ENCODE assay signal across 16 cellular contexts in the genomic region with DNA sequence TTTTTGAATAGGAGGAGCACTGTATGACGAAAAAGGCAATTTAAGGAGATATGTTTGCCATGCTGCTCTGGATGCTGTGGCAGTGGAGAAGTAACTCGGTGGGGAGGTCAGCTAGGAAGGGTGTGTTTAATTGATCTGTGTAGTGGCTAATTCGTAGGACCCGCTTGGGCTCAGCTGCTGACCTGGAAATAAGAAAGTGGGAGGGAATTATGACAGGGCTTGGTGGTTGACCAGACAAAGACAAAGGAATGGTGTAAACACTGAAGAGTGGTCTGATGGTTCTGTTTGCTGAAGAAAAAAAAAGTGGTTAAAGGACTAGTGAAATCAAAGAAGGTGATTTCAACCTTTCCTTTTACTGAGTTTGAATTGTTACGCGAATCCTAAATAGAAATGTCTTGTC.
DNase-seq lines count a peak whose midpoint lies in the region; ATAC-seq and TF ChIP-seq lines count a peak whose summit lies in the region.
"Had no signal": no experiment of that assay in that cellular context is flagged by ENCODE, and none has a peak within 500 bp of the region (broad histone marks: within the 10 kb centered on the region; RNA-seq: fewer than 3 reads in every experiment).

No MANE protein-coding gene starts in this region.

- no peak overlapping the region for H3K4me3 Mint-ChIP-seq in chondrocyte (ENCODE audit: unreplicated experiment)
- no peak overlapping the region for H3K4me3 Mint-ChIP-seq in naive thymus-derived CD8-positive, alpha-beta T cell
- H3K4me3 Mint-ChIP-seq: natural killer cell had no signal

- TF ChIP-seq CTCF in VCaP (conservative IDR thresholded peaks at IDR 0.05), result no peak
- TF ChIP-seq CTCF in chondrocyte (IDR thresholded peaks at IDR 0.05), result no peak

- H3K27ac Mint-ChIP-seq in chondrocyte (ENCODE audit: unreplicated experiment), result peak overlapping the region; percentile 80
- H3K27ac Mint-ChIP-seq in naive thymus-derived CD8-positive, alpha-beta T cell, result peak overlapping the region in 3 of 10 donors; percentile 22 to 58 (median 49)

- DNase-seq in chondrocyte (ENCODE audit: low spot score) (no peak), myocyte (ENCODE audit: low read depth) (peak; percentile 63)
- no peak for DNase-seq in naive thymus-derived CD8-positive, alpha-beta T cell
- no peak for DNase-seq in stimulated activated CD4-positive, alpha-beta T cell treated with anti-CD3 and anti-CD28 coated beads, Interleukin-2, amount 100 ng/mL, for 48 hours
- DNase-seq: activated CD4-positive, CD25-positive, alpha-beta regulatory T cell treated with anti-CD3 and anti-CD28 coated beads, Interleukin-2, amount 50 U/mL, for 72 hours; activated naive CD4-positive, alpha-beta T cell treated with Interleukin-2 at 50 U/mL for 16 hours; effector memory CD4-positive, alpha-beta T cell; Karpas-422; natural killer cell; NCI-H1417; stimulated activated CD4-positive, alpha-beta T cell treated with anti-CD3 and anti-CD28 coated beads, Interleukin-4, amount 100 ng/mL, for 1 hour; T-helper 2 cell had no signal

- no peak for ATAC-seq in HG02852 (IDR thresholded peaks at IDR 0.05; ENCODE audit: unreplicated experiment)
- no peak for ATAC-seq in naive thymus-derived CD8-positive, alpha-beta T cell
- ATAC-seq: HCT116, natural killer cell had no signal

- no peaks in the 10 kb centered on the region for H3K9me3 Mint-ChIP-seq in chondrocyte (ENCODE audit: low read depth)
- H3K9me3 Mint-ChIP-seq in naive thymus-derived CD8-positive, alpha-beta T cell, result no peaks in the 10 kb centered on the region
- H3K9me3 Mint-ChIP-seq: natural killer cell had no signal

- H3K4me1 Mint-ChIP-seq in chondrocyte (ENCODE audit: low read depth), result peaks cover 34% of the 10 kb centered on the region
- H3K4me1 Mint-ChIP-seq in naive thymus-derived CD8-positive, alpha-beta T cell, result peaks cover 20 to 47% (median 38%) of the 10 kb centered on the region in 4 donors

- peaks cover 28% of the 10 kb centered on the region for H3K36me3 Mint-ChIP-seq in chondrocyte (ENCODE audit: low read depth)
- H3K36me3 Mint-ChIP-seq in naive thymus-derived CD8-positive, alpha-beta T cell, result peaks cover 9 to 94% (median 42%) of the 10 kb centered on the region in 3 donors
- H3K36me3 Mint-ChIP-seq: natural killer cell had no signal

- H3K27me3 Mint-ChIP-seq in chondrocyte (ENCODE audit: low read depth), result no peaks in the 10 kb centered on the region
- H3K27me3 Mint-ChIP-seq in naive thymus-derived CD8-positive, alpha-beta T cell, result no peaks in the 10 kb centered on the region

- H3K27ac ChIP-seq in VCaP, result peak overlapping the region; percentile 31; the same call in 1 of the 2 replicates
- peak overlapping the region; percentile 19 for H3K27ac ChIP-seq in temporal lobe (ENCODE audit: low read depth, low read length)

- POLR2A ChIA-PET in naive thymus-derived CD8-positive, alpha-beta T cell (lab: Charles Lee), result no interaction called here
